In genomic region chr5:179907570-179908324, GRCh38 we compare ENCODE assay signal across 8 cellular contexts. TPM values are rescaled to one million over a fixed set of nuclear protein-coding genes. Genes with fewer than 3 reads are reported as not detected.
DNase-seq lines count a peak whose midpoint lies in the region; ATAC-seq, FAIRE-seq and TF ChIP-seq lines count a peak whose summit lies in the region.

Gene TBC1D9B (minus strand): TSS chr5:179907897. CDS start chr5:179907821, 76 bp downstream.

- no peaks in the 10 kb centered on the region for H3K9me3 Mint-ChIP-seq in activated naive CD4-positive, alpha-beta T cell treated with anti-CD3 and anti-CD28 coated beads for 36 hours

- DNase-seq in D721Med (ENCODE audit: insufficient read length, low spot score): peak; percentile 37
- peak; percentile 73 for DNase-seq in HPDE6-E6E7 (ENCODE audit: extremely low spot score)
- DNase-seq in SK-MEL-5 (ENCODE audit: low read depth, low spot score): peak; percentile 47
- DNase-seq in activated naive CD4-positive, alpha-beta T cell treated with anti-CD3 and anti-CD28 coated beads for 36 hours: peak; percentile 62
- DNase-seq in nucleus accumbens (lab: John Stamatoyannopoulos, UW): peak in 45 of 56 donors; percentile 9 to 75 (median 55)
- peak in 43 of 49 donors; percentile 19 to 82 (median 50) for DNase-seq in substantia nigra (lab: John Stamatoyannopoulos, UW)

- peak within 1 kb of the TSS; percentile 85 for H3K4me3 Mint-ChIP-seq in activated naive CD4-positive, alpha-beta T cell treated with anti-CD3 and anti-CD28 coated beads for 36 hours

- no peak for TF ChIP-seq EP300 in gastroesophageal sphincter (IDR thresholded peaks at IDR 0.05)

- peaks cover 0 to 26% (median 9%) of the 10 kb centered on the region in 3 donors for H3K4me1 ChIP-seq in gastroesophageal sphincter

- intact Hi-C loops in activated naive CD4-positive, alpha-beta T cell treated with anti-CD3 and anti-CD28 coated beads for 36 hours (cut with micrococcal nuclease): loop anchor here (1.0 to 5.0 kb wide), 5 partner anchors 49 to 229 kb away; partner anchors contain the start of genes MRNIP and RNF130

- in situ Hi-C loops in SK-MEL-5 (cut with HindIII; ENCODE audit: low pct_unique_long_range_greater_than_20kb, low sequenced_read_pairs): no loop called here

- no peak within 1 kb of the TSS for H3K27ac Mint-ChIP-seq in activated naive CD4-positive, alpha-beta T cell treated with anti-CD3 and anti-CD28 coated beads for 36 hours

- ATAC-seq in GM19463 (IDR thresholded peaks at IDR 0.05; ENCODE audit: unreplicated experiment) (peak; percentile 87), gastroesophageal sphincter (peak; percentile 95)

- TF ChIP-seq CTCF in D721Med (IDR thresholded peaks at IDR 0.05; ENCODE audit: insufficient read depth, missing control alignments): peak; percentile 22
- TF ChIP-seq CTCF in gastroesophageal sphincter (IDR thresholded peaks at IDR 0.05): peak in 3 of 4 experiments; percentile 54 to 65 (median 55)

- no peak for FAIRE-seq in D721Med (lab: Jason Lieb, UNC)

- H3K9me3 ChIP-seq in gastroesophageal sphincter: no peaks in the 10 kb centered on the region

- H3K36me3 Mint-ChIP-seq in activated naive CD4-positive, alpha-beta T cell treated with anti-CD3 and anti-CD28 coated beads for 36 hours (ENCODE audit: low read depth): peaks cover 10% of the 10 kb centered on the region

- 7 to 19% methylated on average over 4 to 9 of the region's 102 CpGs for WGBS in gastroesophageal sphincter (ENCODE audit: low coverage in 1 of 2), 2 donors

- H3K27me3 ChIP-seq in gastroesophageal sphincter: no peaks in the 10 kb centered on the region

- H3K36me3 ChIP-seq in gastroesophageal sphincter: peaks cover 0 to 22% of the 10 kb centered on the region in 2 donors

- TF ChIP-seq POLR2A in gastroesophageal sphincter (IDR thresholded peaks at IDR 0.05): peak; percentile 31 to 58

- H3K4me1 Mint-ChIP-seq in activated naive CD4-positive, alpha-beta T cell treated with anti-CD3 and anti-CD28 coated beads for 36 hours (ENCODE audit: low read depth): peaks cover 11% of the 10 kb centered on the region

- peak within 1 kb of the TSS; percentile 50 to 72 for H3K4me3 ChIP-seq in gastroesophageal sphincter

- no peaks in the 10 kb centered on the region for H3K27me3 Mint-ChIP-seq in activated naive CD4-positive, alpha-beta T cell treated with anti-CD3 and anti-CD28 coated beads for 36 hours (ENCODE audit: low read depth)

- H3K27ac ChIP-seq in gastroesophageal sphincter (peak within 1 kb of the TSS; percentile 8 to 88 (median 86)), substantia nigra (ENCODE audit: low read depth, low read length, poor library complexity, severe bottlenecking) (peak within 1 kb of the TSS; percentile 78)

- CTCF ChIA-PET in activated naive CD4-positive, alpha-beta T cell treated with anti-CD3 and anti-CD28 coated beads for 36 hours (lab: Charles Lee): interaction anchor here (0.6 to 1.6 kb wide), 10 partner anchors 16 to 487 kb away, joined by 3 to 10 read pairs (median 3); no protein-coding TSS in a partner anchor

RNA-seq across cellular contexts. Expression of gene TBC1D9B, which starts in this region (rescaled TPM):
- 24.4 and 24.7 TPM in 2 replicates for total RNA-seq in SK-MEL-5 (2014; rRNA removed; shearing (Covaris generic))
- 67.5 and 86.5 TPM in 2 replicates for polyA plus RNA-seq in SK-MEL-5 (2015; cell fraction: cytosol; rRNA removed)
- 223 and 246 TPM in 2 replicates for polyA plus RNA-seq in SK-MEL-5 (2015; cell fraction: nucleus; rRNA removed)
- 10 to 100 TPM; 40.2 to 40.4 TPM for total RNA-seq in activated naive CD4-positive, alpha-beta T cell treated with anti-CD3 and anti-CD28 coated beads for 36 hours
- 100 to 1,000 TPM in 2 of 4 donors, 10 to 100 TPM in 2; 58.8 to 439 (median 212) TPM for total RNA-seq in gastroesophageal sphincter

Comparison
In these comparisons a context has a peak if more than half of its experiments do, and no peak if none do; other contexts are left out.
1. Peak in every context shown above with its lines: DNase-seq, ATAC-seq, H3K4me3 ChIP-seq and H3K27ac ChIP-seq.